In the genomic region with DNA sequence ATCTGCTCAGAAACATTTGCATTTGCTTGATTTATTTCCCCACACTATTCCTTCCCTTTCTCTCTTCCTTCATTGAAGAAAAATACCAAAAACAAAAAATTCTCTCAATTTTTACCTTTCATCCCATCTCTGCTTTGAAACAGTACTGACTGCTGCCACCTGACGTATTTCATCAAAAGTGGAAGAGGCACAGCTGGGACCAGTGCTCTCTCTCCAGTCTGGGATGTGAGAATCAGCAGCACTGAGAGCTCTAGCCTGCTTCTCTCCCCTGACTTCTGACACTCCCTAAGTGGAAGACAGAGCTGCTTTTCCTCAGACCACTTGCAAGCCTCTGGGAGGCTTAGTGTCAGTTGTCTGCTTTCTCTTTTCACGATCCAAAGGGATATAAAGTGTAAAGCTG, we compare ENCODE assay signal across 25 cellular contexts.
"Had no signal": no experiment of that assay in that cellular context is flagged by ENCODE, and none has a peak within 500 bp of the region (broad histone marks: within the 10 kb centered on the region; RNA-seq: fewer than 3 reads in every experiment).

No MANE protein-coding gene starts in this region.

- DNase-seq: activated CD4-positive, alpha-beta T cell treated with anti-CD3 and anti-CD28 coated beads for 48 hours; activated CD4-positive, alpha-beta T cell treated with anti-CD3 and anti-CD28 coated beads, Interleukin-2, amount 50 U/mL, for 4 hours; activated CD4-positive, CD25-positive, alpha-beta regulatory T cell treated with anti-CD3 and anti-CD28 coated beads, Interleukin-2, amount 50 U/mL, for 72 hours; activated CD8-positive, alpha-beta memory T cell treated with anti-CD3 and anti-CD28 coated beads, Interleukin-2, amount 50 U/mL, for 48 hours; activated CD8-positive, alpha-beta T cell treated with anti-CD3 and anti-CD28 coated beads, Interleukin-2, amount 10 ng/mL, durations not matched to agents 7 days and 5 days; activated effector memory CD4-positive, alpha-beta T cell treated with anti-CD3 and anti-CD28 coated beads, Interleukin-2, amount 50 U/mL, for 16 hours; activated naive CD4-positive, alpha-beta T cell treated with Interleukin-2 at 50 U/mL for 16 hours; activated T-cell treated with anti-CD3 and anti-CD28 coated beads, Interleukin-2, amount 50 U/mL, for 24 hours; Kasumi-1; NCI-H1105 treated with DMSO at 0.1 percent for 48 hours; NCI-H1436 treated with DMSO at 0.1 percent for 48 hours; NCI-H187; NCI-H2081; NCI-H510A treated with DMSO at 0.1 percent for 48 hours; NCI-H69; NK-92 treated with Interleukin-12 subunit alpha and Interleukin-12 subunit beta, amount 100 ng/mL, for 24 hours; PC-3; SHP77; T-helper 17 cell; T-helper 9 cell had no signal

- H3K27ac Mint-ChIP-seq: activated CD8-positive, alpha-beta T cell treated with anti-CD3 and anti-CD28 coated beads, Interleukin-2, amount 10 ng/mL, durations not matched to agents 7 days and 5 days; activated naive CD8-positive, alpha-beta T cell; activated T-cell treated with anti-CD3 and anti-CD28 coated beads, Interleukin-2, amount 50 U/mL, for 24 hours; activated T-helper 1 cell treated with anti-CD3 and anti-CD28 coated beads, Interleukin-12 subunit alpha, Interleukin-12 subunit beta, Interleukin-2, Interleukin-4 antibody, amounts not matched to agents 30 ng/mL and 10 ng/mL and 1 ng/mL, durations not matched to agents 14 hours and 24 hours and 36 hours; T-helper 17 cell; WTC11 had no signal

- H3K4me1 Mint-ChIP-seq: WTC11 had no signal

- H3K27me3 Mint-ChIP-seq: activated naive CD8-positive, alpha-beta T cell; activated T-cell treated with anti-CD3 and anti-CD28 coated beads, Interleukin-2, amount 50 U/mL, for 24 hours; brain; T-helper 17 cell had no signal

- ATAC-seq: activated CD8-positive, alpha-beta T cell treated with anti-CD3 and anti-CD28 coated beads, Interleukin-2, amount 10 ng/mL, durations not matched to agents 7 days and 5 days; K562; PC-3; T-helper 17 cell; WTC11 had no signal

- H3K4me3 Mint-ChIP-seq: activated CD8-positive, alpha-beta T cell treated with anti-CD3 and anti-CD28 coated beads, Interleukin-2, amount 10 ng/mL, durations not matched to agents 7 days and 5 days; activated naive CD8-positive, alpha-beta T cell; activated T-cell treated with anti-CD3 and anti-CD28 coated beads, Interleukin-2, amount 50 U/mL, for 24 hours; activated T-helper 1 cell treated with anti-CD3 and anti-CD28 coated beads, Interleukin-12 subunit alpha, Interleukin-12 subunit beta, Interleukin-2, Interleukin-4 antibody, amounts not matched to agents 30 ng/mL and 10 ng/mL and 1 ng/mL, durations not matched to agents 14 hours and 24 hours and 36 hours; brain; T-helper 17 cell; WTC11 had no signal

- H3K9me3 Mint-ChIP-seq: activated T-helper 1 cell treated with anti-CD3 and anti-CD28 coated beads, Interleukin-12 subunit alpha, Interleukin-12 subunit beta, Interleukin-2, Interleukin-4 antibody, amounts not matched to agents 30 ng/mL and 10 ng/mL and 1 ng/mL, durations not matched to agents 14 hours and 24 hours and 36 hours had no signal
